25 cellular contexts compared by ENCODE assay signal in genomic region chr3:171342200-171342599, GRCh38.
DNase-seq lines count a peak whose midpoint lies in the region; ATAC-seq, FAIRE-seq and TF ChIP-seq lines count a peak whose summit lies in the region.
"Had no signal": no experiment of that assay in that cellular context is flagged by ENCODE, and none has a peak within 500 bp of the region (broad histone marks: within the 10 kb centered on the region; RNA-seq: fewer than 3 reads in every experiment).

No MANE protein-coding gene starts in this region.

- no peak overlapping the region for H3K9ac ChIP-seq in liver (ENCODE audit: low read depth in 1 of 2, low read length in 2 of 2)
- H3K9ac ChIP-seq in HepG2 (ENCODE audit: insufficient read depth, low read depth, low read length) = no peak overlapping the region
- H3K9ac ChIP-seq: BLaER1 treated with 17β-estradiol and CSF1 and Interleukin-3, amounts not matched to agents 10 nM and 100 nM had no signal

- no peak for TF ChIP-seq CTCF in liver (IDR thresholded peaks at IDR 0.05; ENCODE audit: low read depth, low read length, missing input control)
- TF ChIP-seq CTCF in HepG2 (CRISPR knock-in tag; IDR thresholded peaks at IDR 0.05) = no peak
- TF ChIP-seq CTCF in right lobe of liver (IDR thresholded peaks at IDR 0.05) = no peak
- no peak for TF ChIP-seq CTCF in Calu3 (IDR thresholded peaks at IDR 0.05; ENCODE audit: unreplicated experiment)

- peak overlapping the region; percentile 18 for H3K27ac Mint-ChIP-seq in T-helper 2 cell treated with Interferon-gamma antibody and Interleukin-4, amounts not matched to agents 5 μg/mL and 100 μg/mL, for 36 hours
- no peak overlapping the region for H3K27ac Mint-ChIP-seq in Calu3 (ENCODE audit: unreplicated experiment)
- H3K27ac Mint-ChIP-seq: B cell; CD4-positive, alpha-beta T cell; CD8-positive, alpha-beta T cell had no signal

- H3K9me3 ChIP-seq in liver (ENCODE audit: control insufficient read depth in 4 of 4, low read length in 3 of 4) (no peaks in the 10 kb centered on the region), HepG2 (ENCODE audit: low read length) (no peaks in the 10 kb centered on the region), right lobe of liver (no peaks in the 10 kb centered on the region)
- H3K9me3 ChIP-seq: A549, Caco-2 had no signal

- CTCF ChIA-PET in HepG2 (lab: Yijun Ruan, JAX; ENCODE audit: low intra/inter-chr PET ratio, low total read pairs) (no interaction called here), Calu3 (lab: Charles Lee) (no interaction called here)

- H3K4me3 Mint-ChIP-seq in T-helper 2 cell treated with Interferon-gamma antibody and Interleukin-4, amounts not matched to agents 5 μg/mL and 100 μg/mL, for 36 hours = no peak overlapping the region
- H3K4me3 Mint-ChIP-seq in Calu3 (ENCODE audit: low read depth, unreplicated experiment) = no peak overlapping the region
- H3K4me3 Mint-ChIP-seq: B cell; CD4-positive, alpha-beta T cell; CD8-positive, alpha-beta T cell had no signal

- H3K4me1 ChIP-seq in liver (ENCODE audit: control insufficient read depth in 4 of 4, insufficient read depth in 4 of 4, low read length in 3 of 4) = peaks cover 6 to 14% (median 12%) of the 10 kb centered on the region in 4 donors
- H3K4me1 ChIP-seq in HepG2 (ENCODE audit: insufficient read depth, low read length) = no peaks in the 10 kb centered on the region
- peaks cover 0 to 33% (median 13%) of the 10 kb centered on the region in 4 donors for H3K4me1 ChIP-seq in right lobe of liver
- H3K4me1 ChIP-seq: A549, Caco-2 had no signal

- peaks cover 23% of the 10 kb centered on the region for H3K9me3 Mint-ChIP-seq in T-helper 2 cell treated with Interferon-gamma antibody and Interleukin-4, amounts not matched to agents 5 μg/mL and 100 μg/mL, for 36 hours
- H3K9me3 Mint-ChIP-seq in Calu3 (ENCODE audit: low read depth, unreplicated experiment) = peaks cover 2% of the 10 kb centered on the region

- POLR2A ChIA-PET in HepG2 (lab: Yijun Ruan, JAX) = no interaction called here

- intact Hi-C loops in HepG2 (cut with micrococcal nuclease; ENCODE audit: unreplicated experiment) = no loop called here
- intact Hi-C loops in right lobe of liver (cut with DNase I) = no loop called here
- intact Hi-C loops in Calu3 (cut with micrococcal nuclease; ENCODE audit: unreplicated experiment) = no loop called here

- peak; percentile 12 to 21 for TF ChIP-seq RAD21 in liver (IDR thresholded peaks at IDR 0.05)
- no peak for TF ChIP-seq RAD21 in HepG2 (CRISPR knock-in tag; IDR thresholded peaks at IDR 0.05)

- peaks cover 11% of the 10 kb centered on the region for H3K4me1 Mint-ChIP-seq in T-helper 2 cell treated with Interferon-gamma antibody and Interleukin-4, amounts not matched to agents 5 μg/mL and 100 μg/mL, for 36 hours (ENCODE audit: low read depth)
- H3K4me1 Mint-ChIP-seq in Calu3 (ENCODE audit: low read depth, unreplicated experiment) = peaks cover 34% of the 10 kb centered on the region

- ATAC-seq in HepG2 = no peak
- peak; percentile 62 to 74 (median 68) for ATAC-seq in right lobe of liver
- ATAC-seq: A549; CD8-positive, alpha-beta T cell; GM12878 had no signal

- H3K36me3 ChIP-seq in liver (ENCODE audit: control insufficient read depth in 4 of 4, insufficient read depth in 3 of 4, low read depth in 1 of 4, low read length in 3 of 4) (no peaks in the 10 kb centered on the region), HepG2 (replicated peaks in 1 of 2; ENCODE audit: control insufficient read depth in 1 of 2, insufficient read depth in 2 of 2, low read length in 2 of 2) (no peaks in the 10 kb centered on the region), right lobe of liver (no peaks in the 10 kb centered on the region)
- H3K36me3 ChIP-seq: BLaER1 treated with 17β-estradiol and CSF1 and Interleukin-3, amounts not matched to agents 10 nM and 100 nM had no signal

- no peak for TF ChIP-seq EP300 in HepG2 (IDR thresholded peaks at IDR 0.05; ENCODE audit: low read depth in 2 of 2, low read length in 2 of 2)
- TF ChIP-seq EP300 in HepG2 (CRISPR knock-in tag; IDR thresholded peaks at IDR 0.05; ENCODE audit: borderline replicate concordance) = no peak

- H3K27me3 ChIP-seq in liver (ENCODE audit: control insufficient read depth in 4 of 4, insufficient read depth in 4 of 4, low read length in 3 of 4) (no peaks in the 10 kb centered on the region), HepG2 (ENCODE audit: control insufficient read depth in 1 of 2, insufficient read depth in 2 of 2, low read length in 2 of 2) (no peaks in the 10 kb centered on the region), right lobe of liver (no peaks in the 10 kb centered on the region)
- H3K27me3 ChIP-seq: BLaER1 treated with 17β-estradiol and CSF1 and Interleukin-3, amounts not matched to agents 10 nM and 100 nM had no signal

- H2AFZ ChIP-seq in HepG2 (ENCODE audit: low read length) = no peak overlapping the region

- no peak overlapping the region for H3K4me2 ChIP-seq in HepG2 (ENCODE audit: low read depth, low read length)
- H3K4me2 ChIP-seq: A549; BLaER1 treated with 17β-estradiol and CSF1 and Interleukin-3, amounts not matched to agents 10 nM and 100 nM had no signal

- DNase-seq in T-helper 2 cell treated with Interferon-gamma antibody and Interleukin-4, amounts not matched to agents 5 μg/mL and 100 μg/mL, for 36 hours (ENCODE audit: low spot score) = no peak
- DNase-seq in T-helper 2 cell (no peak), HepG2 (ENCODE audit: low spot score) (no peak), amniotic epithelial cell (ENCODE audit: low read depth) (peak; percentile 35), right lobe of liver (no peak), Calu3 (no peak), Kasumi-1 (lab: John Stamatoyannopoulos, UW) (no peak)
- DNase-seq: AML-193; Caco-2; CD4-positive, alpha-beta T cell; CD8-positive, alpha-beta T cell; DMS 273 treated with DMSO at 0.1 percent for 48 hours; DMS153; DMS53; DMS79; DND-41; EL; GDM1 had no signal

- BruUV-seq in HepG2 (replicated peaks; lab: Mats Ljungman, UMichigan) (no TSS peak), Calu3 (replicated peaks; lab: Mats Ljungman, UMichigan) (no TSS peak)

- no peaks in the 10 kb centered on the region for H3K79me2 ChIP-seq in HepG2 (ENCODE audit: insufficient read depth, low read length)

- FAIRE-seq in HepG2 (lab: Jason Lieb, UNC) = no peak
- FAIRE-seq: A549, GM12878 had no signal

- H3K27ac ChIP-seq in liver (ENCODE audit: low read depth in 1 of 2, low read length in 2 of 2) (no peak overlapping the region), HepG2 (ENCODE audit: extremely low read length, insufficient read depth, low read length) (no peak overlapping the region), right lobe of liver (no peak overlapping the region)
- H3K27ac ChIP-seq: 22Rv1; A549; BLaER1 treated with 17β-estradiol and CSF1 and Interleukin-3, amounts not matched to agents 10 nM and 100 nM; C4-2B had no signal

- no peaks in the 10 kb centered on the region for H4K20me1 ChIP-seq in HepG2 (ENCODE audit: insufficient read depth, low read length)
- H4K20me1 ChIP-seq: BLaER1 treated with 17β-estradiol and CSF1 and Interleukin-3, amounts not matched to agents 10 nM and 100 nM had no signal

- no peaks in the 10 kb centered on the region for H3K27me3 Mint-ChIP-seq in T-helper 2 cell treated with Interferon-gamma antibody and Interleukin-4, amounts not matched to agents 5 μg/mL and 100 μg/mL, for 36 hours (ENCODE audit: low read depth)
- no peaks in the 10 kb centered on the region for H3K27me3 Mint-ChIP-seq in Calu3 (ENCODE audit: unreplicated experiment)
- H3K27me3 Mint-ChIP-seq: B cell; CD4-positive, alpha-beta T cell had no signal

- in situ Hi-C loops in HepG2 (cut with HindIII; ENCODE audit: extremely low pct_ligation_motif_present, low pct_unique_long_range_greater_than_20kb) = no loop called here

- TF ChIP-seq POLR2A in HepG2 (IDR thresholded peaks at IDR 0.05; ENCODE audit: insufficient read depth in 1 of 2, low read depth in 2 of 2, low read length in 2 of 2) (no peak), right lobe of liver (IDR thresholded peaks at IDR 0.05) (no peak)

- 44% methylated on average over 1 of the region's 1 CpG for WGBS in liver
- WGBS in HepG2 (ENCODE audit: low lambda C conversion rate) = 0% methylated on average over 1 of the region's 1 CpG
- 38% methylated on average over 1 of the region's 1 CpG for WGBS in right lobe of liver (ENCODE audit: insufficient coverage, low coverage, low lambda C conversion rate, missing lambda C conversion rate)

- H3K36me3 Mint-ChIP-seq in T-helper 2 cell treated with Interferon-gamma antibody and Interleukin-4, amounts not matched to agents 5 μg/mL and 100 μg/mL, for 36 hours (ENCODE audit: low read depth) = peaks cover 45% of the 10 kb centered on the region
- H3K36me3 Mint-ChIP-seq in Calu3 (ENCODE audit: insufficient read depth, unreplicated experiment) = no peaks in the 10 kb centered on the region

- no peak overlapping the region for H3K4me3 ChIP-seq in liver (ENCODE audit: low read depth in 1 of 3, low read length in 3 of 3)
- no peak overlapping the region for H3K4me3 ChIP-seq in HepG2 (replicated peaks in 1 of 3; ENCODE audit: insufficient read depth in 1 of 3, low read depth in 2 of 3, low read length in 3 of 3)
- no peak overlapping the region for H3K4me3 ChIP-seq in right lobe of liver
- H3K4me3 ChIP-seq: A549; BLaER1 treated with 17β-estradiol and CSF1 and Interleukin-3, amounts not matched to agents 10 nM and 100 nM; GM12878 had no signal

TF ChIP-seq in liver, 16 proteins besides CTCF, POLR2A, EP300 and RAD21 (continues in another document):
- peak in 1 of 2 donors; percentile 8 for TF ChIP-seq HNF4A (conservative IDR thresholded peaks at IDR 0.05)
- no peak for TF ChIP-seq YY1 (IDR thresholded peaks at IDR 0.05)

TF ChIP-seq in HepG2, 621 proteins besides CTCF, POLR2A, EP300 and RAD21 (continues in another document):
- TF ChIP-seq ZNF770 (CRISPR knock-in tag; IDR thresholded peaks at IDR 0.05) (no peak), ZMYM2 (CRISPR knock-in tag; IDR thresholded peaks at IDR 0.05) (no peak), ZNF10 (CRISPR knock-in tag; IDR thresholded peaks at IDR 0.05; ENCODE audit: borderline replicate concordance, low read depth) (no peak), ZNF136 (CRISPR knock-in tag; IDR thresholded peaks at IDR 0.05; ENCODE audit: low read depth) (no peak)
